8 cellular contexts compared by ENCODE assay signal in genomic region chr13:30466841-30467252, GRCh38. TPM values are rescaled to one million over a fixed set of nuclear protein-coding genes. Genes with fewer than 3 reads are reported as not detected.
DNase-seq lines count a peak whose midpoint lies in the region; ATAC-seq and TF ChIP-seq lines count a peak whose summit lies in the region.

No MANE protein-coding gene starts in this region.

- TF ChIP-seq CTCF in DOHH2 (IDR thresholded peaks at IDR 0.05; ENCODE audit: low read depth, low read length, poor library complexity, severe bottlenecking) = no peak
- TF ChIP-seq CTCF in SK-N-SH (IDR thresholded peaks at IDR 0.05) = no peak
- no peak for TF ChIP-seq CTCF in heart left ventricle (IDR thresholded peaks at IDR 0.05)

- POLR2A ChIA-PET in SK-N-SH (lab: Yijun Ruan, JAX) = interaction anchor here (1.6 to 1.9 kb wide), 2 partner anchors 81 to 150 kb away, joined by 3 to 25 read pairs; partner anchors contain the start of gene USPL1

- H3K27me3 ChIP-seq in DOHH2 (ENCODE audit: control insufficient read depth, low read length) (no peaks in the 10 kb centered on the region), SK-N-SH (ENCODE audit: insufficient read depth) (no peaks in the 10 kb centered on the region), iPS-18a (ENCODE audit: control insufficient read depth, insufficient read depth, low read length) (no peaks in the 10 kb centered on the region), heart left ventricle (no peaks in the 10 kb centered on the region)

- H2AFZ ChIP-seq in SK-N-SH (ENCODE audit: low read depth) = peak overlapping the region; percentile 79; the same call in 1 of the 2 replicates

- no peak for TF ChIP-seq RAD21 in SK-N-SH (IDR thresholded peaks at IDR 0.05; ENCODE audit: low read length)

- CTCF ChIA-PET in SK-N-SH (lab: Yijun Ruan, JAX) = interaction anchor here (0.8 kb wide), 1 partner anchor 334 kb away, joined by 4 read pairs; no protein-coding TSS in a partner anchor

- peak overlapping the region; percentile 92 for H3K27ac ChIP-seq in DOHH2 (ENCODE audit: low read depth, low read length)
- H3K27ac ChIP-seq in SK-N-SH (ENCODE audit: low read depth in 2 of 2, low read length in 1 of 2) = peak overlapping the region; percentile 76 to 98; a peak in 3 of 4 replicates
- H3K27ac ChIP-seq in iPS-18a (ENCODE audit: low read length) = peak overlapping the region; percentile 89
- no peak overlapping the region for H3K27ac ChIP-seq in heart left ventricle

- no peak for ATAC-seq in heart left ventricle

- H3K9ac ChIP-seq in SK-N-SH (peak overlapping the region; percentile 98; the same call in 1 of the 2 replicates), iPS-18a (ENCODE audit: low read length) (peak overlapping the region; percentile 97)

- peaks cover 51% of the 10 kb centered on the region for H3K79me2 ChIP-seq in DOHH2 (ENCODE audit: control insufficient read depth, low read length)
- peaks cover 27% of the 10 kb centered on the region for H3K79me2 ChIP-seq in SK-N-SH (ENCODE audit: insufficient read depth)

- TF ChIP-seq POLR2A in heart left ventricle (IDR thresholded peaks at IDR 0.05) = no peak

- TF ChIP-seq EP300 in SK-N-SH (IDR thresholded peaks at IDR 0.05; ENCODE audit: borderline replicate concordance in 1 of 2, low read depth in 1 of 2, low read length in 1 of 2) = no peak

- whole genome bisulfite sequencing in SK-N-SH (ENCODE audit: low lambda C conversion rate) = 34% methylated on average over 4 of the region's 4 CpGs
- WGBS in heart left ventricle, 4 donors = 33 to 49% (median 41%) methylated on average over 4 of the region's 4 CpGs

- H3K9me2 ChIP-seq in DOHH2 (replicated peaks; ENCODE audit: control insufficient read depth, low read length) (no peaks in the 10 kb centered on the region), SK-N-SH (no peaks in the 10 kb centered on the region)

- intact Hi-C loops in heart left ventricle (cut with DNase I) = loop anchor here in 8 of 10 donors (2.0 to 10.0 kb wide), 14 partner anchors 45 to 578 kb away; partner anchors contain the start of genes USPL1 (in 2 of the 8), KATNAL1 (in 1 of the 8) and UBE2L5 (in 1 of the 8)

- H3F3A ChIP-seq in DOHH2 (ENCODE audit: control insufficient read depth, insufficient read depth) = peaks cover 29% of the 10 kb centered on the region
- peaks cover 27% of the 10 kb centered on the region for H3F3A ChIP-seq in SK-N-SH (replicated peaks; ENCODE audit: insufficient read depth)

- peaks cover 29% of the 10 kb centered on the region for H3K36me3 ChIP-seq in DOHH2 (ENCODE audit: control insufficient read depth, low read length)
- H3K36me3 ChIP-seq in SK-N-SH (replicated peaks in 1 of 2; ENCODE audit: control insufficient read depth in 1 of 2, insufficient read depth in 2 of 2, low read length in 1 of 2) = peaks cover 12 to 18% of the 10 kb centered on the region in 2 experiments
- H3K36me3 ChIP-seq in iPS-18a (ENCODE audit: control insufficient read depth, low read depth, low read length) = peaks cover 22% of the 10 kb centered on the region
- peaks cover 0 to 15% (median 13%) of the 10 kb centered on the region in 9 donors for H3K36me3 ChIP-seq in heart left ventricle

- H3K4me2 ChIP-seq in DOHH2 (ENCODE audit: low read length) = peak overlapping the region; percentile 98
- H3K4me2 ChIP-seq in SK-N-SH = peak overlapping the region; percentile 84

- H3K9me3 ChIP-seq in DOHH2 (ENCODE audit: control insufficient read depth, insufficient read depth, low read length) = no peaks in the 10 kb centered on the region
- no peaks in the 10 kb centered on the region for H3K9me3 ChIP-seq in SK-N-SH
- no peaks in the 10 kb centered on the region for H3K9me3 ChIP-seq in iPS-18a (ENCODE audit: control insufficient read depth, low read depth, low read length)
- H3K9me3 ChIP-seq in heart left ventricle = no peaks in the 10 kb centered on the region

- H4K20me1 ChIP-seq in DOHH2 (ENCODE audit: control insufficient read depth, insufficient read depth, low read depth, low read length) (peaks cover 5% of the 10 kb centered on the region), SK-N-SH (ENCODE audit: insufficient read depth) (peaks cover 11% of the 10 kb centered on the region; the same call in 1 of the 2 replicates)

- H3K4me3 ChIP-seq in DOHH2 (ENCODE audit: low read length) (peak overlapping the region; percentile 85), SK-N-SH (ENCODE audit: low read depth in 2 of 2, low read length in 1 of 2) (peak overlapping the region; percentile 68 to 92; a peak in 3 of 4 replicates), iPS-18a (ENCODE audit: low read length) (peak overlapping the region; percentile 81), heart left ventricle (no peak overlapping the region)
- peak overlapping the region; percentile 66 for H3K4me3 ChIP-seq in Jurkat, Clone E6-1 (ENCODE audit: low read length)

- H3K4me1 ChIP-seq in DOHH2 (ENCODE audit: control insufficient read depth, low read length) (peaks cover 38% of the 10 kb centered on the region), SK-N-SH (ENCODE audit: control insufficient read depth in 1 of 2, insufficient read depth in 2 of 2, low read depth in 1 of 2, low read length in 1 of 2) (peaks cover 13 to 23% of the 10 kb centered on the region in 2 experiments; a peak in 3 of 4 replicates), iPS-18a (ENCODE audit: control insufficient read depth, low read depth, low read length) (peaks cover 9% of the 10 kb centered on the region), heart left ventricle (peaks cover 2 to 33% (median 26%) of the 10 kb centered on the region in 12 donors)

- peak; percentile 35 for DNase-seq in Jurkat, Clone E6-1 (ENCODE audit: low read depth, low spot score)
- DNase-seq in SK-N-SH = no peak
- no peak for DNase-seq in SHP77 treated with DMSO at 0.1 percent for 48 hours (lab: John Stamatoyannopoulos, UW)
- DNase-seq in activated CD4-positive, CD25-positive, alpha-beta regulatory T cell treated with anti-CD3 and anti-CD28 coated beads, Interleukin-2, amount 50 U/mL, for 72 hours = no peak
- DNase-seq in heart left ventricle = no peak
- DNase-seq in NCI-H1048 (lab: John Stamatoyannopoulos, UW) = no peak

TF ChIP-seq in SK-N-SH, 30 proteins besides CTCF, POLR2A, EP300 and RAD21 (continues in another document):
- TF ChIP-seq NRF1 (IDR thresholded peaks at IDR 0.05; ENCODE audit: low read depth, low read length) = no peak
- no peak for TF ChIP-seq REST (IDR thresholded peaks at IDR 0.05; ENCODE audit: low read depth, low read length)
- TF ChIP-seq EZH2phosphoT487 (IDR thresholded peaks at IDR 0.05; ENCODE audit: borderline replicate concordance, low read depth) = no peak
- TF ChIP-seq PBX3 (IDR thresholded peaks at IDR 0.05) = no peak
- TF ChIP-seq TAF1 (IDR thresholded peaks at IDR 0.05; ENCODE audit: borderline replicate concordance, low read depth, low read length) = no peak
- TF ChIP-seq NFIC (IDR thresholded peaks at IDR 0.05; ENCODE audit: borderline replicate concordance) = no peak
- no peak for TF ChIP-seq POLR2AphosphoS5 (IDR thresholded peaks at IDR 0.05; ENCODE audit: low read depth, low read length)
- no peak for TF ChIP-seq GATA2 (CRISPR knock-in tag; IDR thresholded peaks at IDR 0.05)
- no peak for TF ChIP-seq GABPA (IDR thresholded peaks at IDR 0.05; ENCODE audit: low read depth)
- TF ChIP-seq YY1 (IDR thresholded peaks at IDR 0.05; ENCODE audit: low read depth) = no peak
- TF ChIP-seq SIN3A (IDR thresholded peaks at IDR 0.05; ENCODE audit: borderline replicate concordance, low read depth, low read length) = no peak

RNA-seq across cellular contexts. Expression of gene HMGB1, which starts 1.1 kb away (rescaled TPM):
- 1,538 TPM for polyA plus RNA-seq in Jurkat, Clone E6-1 (2012; ENCODE audit: insufficient read depth, insufficient read length)
- polyA plus RNA-seq in SK-N-SH (2012; rRNA removed) (166 and 193 TPM in 2 replicates), heart left ventricle (100 to 1,000 TPM; 236 to 361 TPM)
- 261 and 301 TPM in 2 replicates for polyA plus RNA-seq in SK-N-SH (2012; cell fraction: cytosol; rRNA removed)
- polyA plus RNA-seq in SK-N-SH (2012; cell fraction: nucleus; rRNA removed) = 122 and 230 TPM in 2 replicates
- total RNA-seq in heart left ventricle = 100 to 1,000 TPM; 137 to 215 (median 164) TPM

RNA-seq across cellular contexts. Expression of gene UBE2L5, which starts 44.6 kb away (rescaled TPM):
- 4.1 TPM for polyA plus RNA-seq in Jurkat, Clone E6-1 (2012; ENCODE audit: insufficient read depth, insufficient read length)
- 0.02 and 0.15 TPM in 2 replicates for polyA plus RNA-seq in SK-N-SH (2012; rRNA removed)
- 0.10 and 0.15 TPM in 2 replicates for polyA plus RNA-seq in SK-N-SH (2012; cell fraction: cytosol; rRNA removed)
- polyA plus RNA-seq in SK-N-SH (2012; cell fraction: nucleus; rRNA removed) = 0.18 and 0.33 TPM in 2 replicates
- under 1 TPM in 1 of 9 donors, not detected in 8; 0.32 TPM for total RNA-seq in heart left ventricle
- not detected for polyA plus RNA-seq in heart left ventricle

Comparison
In these comparisons a context has a peak if more than half of its experiments do, and no peak if none do; other contexts are left out.
1. H3K27ac ChIP-seq: peak in DOHH2 (single experiment), SK-N-SH (2 of 2) and iPS-18a (single experiment); none in heart left ventricle (0 of 12).
2. H3K4me3 ChIP-seq: peak in DOHH2 (single experiment), Jurkat, Clone E6-1 (single experiment), SK-N-SH (2 of 2) and iPS-18a (single experiment); none in heart left ventricle (0 of 12).